In the genomic region with DNA sequence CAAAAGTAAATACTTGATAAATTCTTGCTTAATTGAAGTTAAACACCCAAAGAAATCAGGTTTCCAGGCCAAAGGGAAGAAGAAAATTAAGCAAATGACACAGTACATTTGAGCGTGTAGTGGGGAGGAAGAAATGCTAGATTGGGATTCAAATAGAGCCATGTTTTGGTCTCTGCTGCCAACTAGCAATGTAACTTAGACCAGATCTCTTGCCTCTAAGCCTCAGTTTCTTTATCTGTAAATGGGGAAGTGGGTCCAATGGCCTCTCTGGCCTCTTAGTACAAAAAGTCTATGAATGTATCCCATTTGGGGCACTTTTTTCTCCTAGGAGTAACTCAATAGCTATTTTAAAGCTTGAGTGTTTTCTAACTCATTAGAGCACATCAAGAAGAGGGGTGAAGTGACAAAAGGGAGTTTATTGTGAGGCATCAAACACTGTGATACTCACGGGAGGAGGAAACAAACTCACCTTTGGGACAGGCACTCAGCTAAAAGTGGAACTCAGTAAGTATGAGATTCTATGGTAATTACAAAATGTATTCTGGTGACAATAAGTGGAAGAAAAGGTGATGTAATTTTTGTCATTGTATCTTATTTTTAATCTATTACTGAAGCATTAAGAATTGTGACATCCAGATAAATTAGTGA, we compare ENCODE assay signal across 16 cellular contexts. TPM values are rescaled to one million over a fixed set of nuclear protein-coding genes. Genes with fewer than 3 reads are reported as not detected.
DNase-seq lines count a peak whose midpoint lies in the region; ATAC-seq and TF ChIP-seq lines count a peak whose summit lies in the region.
"Had no signal": no experiment of that assay in that cellular context is flagged by ENCODE, and none has a peak within 500 bp of the region (broad histone marks: within the 10 kb centered on the region; RNA-seq: fewer than 3 reads in every experiment).

No MANE protein-coding gene starts in this region.

- H3K4me1 Mint-ChIP-seq in T-helper 1 cell treated with Interleukin-12 subunit alpha and Interleukin-12 subunit beta and Interleukin-4 antibody, amounts not matched to agents 30 μg/mL and 1 μg/mL, for 36 hours (ENCODE audit: low read depth), result peaks cover 84% of the 10 kb centered on the region
- peaks cover 93% of the 10 kb centered on the region for H3K4me1 Mint-ChIP-seq in activated T-helper 1 cell treated with anti-CD3 and anti-CD28 coated beads, Interleukin-12 subunit alpha, Interleukin-12 subunit beta, Interleukin-2, Interleukin-4 antibody, amounts not matched to agents 30 ng/mL and 10 ng/mL and 1 ng/mL, durations not matched to agents 14 hours and 24 hours and 36 hours (ENCODE audit: low read depth)
- H3K4me1 Mint-ChIP-seq in natural killer cell, result peaks cover 49 to 51% of the 10 kb centered on the region in 2 donors

- DNase-seq in T-helper 1 cell, result no peak
- DNase-seq in activated T-helper 1 cell treated with anti-CD3 and anti-CD28 coated beads, Interleukin-12 subunit alpha, Interleukin-12 subunit beta, Interleukin-2, Interleukin-4 antibody, amounts not matched to agents 30 ng/mL and 10 ng/mL and 1 ng/mL, durations not matched to agents 14 hours and 24 hours and 36 hours (ENCODE audit: low spot score), result no peak
- DNase-seq in natural killer cell, result no peak
- no peak for DNase-seq in stimulated activated CD4-positive, alpha-beta T cell treated with anti-CD3 and anti-CD28 coated beads, Interleukin-1b, Interleukin-23, amount 100 ng/mL, for 48 hours
- DNase-seq: activated effector memory CD4-positive, alpha-beta T cell treated with Interleukin-2 at 50 U/mL for 16 hours; DND-41; esophagus squamous epithelium; left lung; NCI-H1105 treated with DMSO at 0.1 percent for 48 hours; NCI-H510A treated with DMSO at 0.1 percent for 48 hours; nucleus accumbens; RPMI8226 had no signal

- peaks cover 87% of the 10 kb centered on the region for H3K36me3 Mint-ChIP-seq in T-helper 1 cell treated with Interleukin-12 subunit alpha and Interleukin-12 subunit beta and Interleukin-4 antibody, amounts not matched to agents 30 μg/mL and 1 μg/mL, for 36 hours (ENCODE audit: low read depth)
- H3K36me3 Mint-ChIP-seq in activated T-helper 1 cell treated with anti-CD3 and anti-CD28 coated beads, Interleukin-12 subunit alpha, Interleukin-12 subunit beta, Interleukin-2, Interleukin-4 antibody, amounts not matched to agents 30 ng/mL and 10 ng/mL and 1 ng/mL, durations not matched to agents 14 hours and 24 hours and 36 hours (ENCODE audit: low read depth), result peaks cover 89% of the 10 kb centered on the region
- peaks cover 4% of the 10 kb centered on the region for H3K36me3 Mint-ChIP-seq in natural killer cell

- peak; percentile 16 for TF ChIP-seq POLR2A in GM15510 (IDR thresholded peaks at IDR 0.05; ENCODE audit: borderline replicate concordance, extremely low read depth, insufficient read length)

- ATAC-seq in natural killer cell (no peak), GM21515 (IDR thresholded peaks at IDR 0.05; ENCODE audit: unreplicated experiment) (no peak), GM18873 (IDR thresholded peaks at IDR 0.05; ENCODE audit: low FRiP score, unreplicated experiment) (no peak)
- ATAC-seq: left lung had no signal

- peak overlapping the region; percentile 83 for H3K4me3 Mint-ChIP-seq in T-helper 1 cell treated with Interleukin-12 subunit alpha and Interleukin-12 subunit beta and Interleukin-4 antibody, amounts not matched to agents 30 μg/mL and 1 μg/mL, for 36 hours
- peak overlapping the region; percentile 80 for H3K4me3 Mint-ChIP-seq in activated T-helper 1 cell treated with anti-CD3 and anti-CD28 coated beads, Interleukin-12 subunit alpha, Interleukin-12 subunit beta, Interleukin-2, Interleukin-4 antibody, amounts not matched to agents 30 ng/mL and 10 ng/mL and 1 ng/mL, durations not matched to agents 14 hours and 24 hours and 36 hours
- peak overlapping the region; percentile 13 for H3K4me3 Mint-ChIP-seq in natural killer cell

- H3K27me3 Mint-ChIP-seq in T-helper 1 cell treated with Interleukin-12 subunit alpha and Interleukin-12 subunit beta and Interleukin-4 antibody, amounts not matched to agents 30 μg/mL and 1 μg/mL, for 36 hours (ENCODE audit: low read depth), result no peaks in the 10 kb centered on the region
- H3K27me3 Mint-ChIP-seq in activated T-helper 1 cell treated with anti-CD3 and anti-CD28 coated beads, Interleukin-12 subunit alpha, Interleukin-12 subunit beta, Interleukin-2, Interleukin-4 antibody, amounts not matched to agents 30 ng/mL and 10 ng/mL and 1 ng/mL, durations not matched to agents 14 hours and 24 hours and 36 hours (ENCODE audit: insufficient read depth), result no peaks in the 10 kb centered on the region
- no peaks in the 10 kb centered on the region for H3K27me3 Mint-ChIP-seq in natural killer cell (ENCODE audit: low read depth in 2 of 2)

- H3K27ac Mint-ChIP-seq in T-helper 1 cell treated with Interleukin-12 subunit alpha and Interleukin-12 subunit beta and Interleukin-4 antibody, amounts not matched to agents 30 μg/mL and 1 μg/mL, for 36 hours, result peak overlapping the region; percentile 93
- H3K27ac Mint-ChIP-seq in activated T-helper 1 cell treated with anti-CD3 and anti-CD28 coated beads, Interleukin-12 subunit alpha, Interleukin-12 subunit beta, Interleukin-2, Interleukin-4 antibody, amounts not matched to agents 30 ng/mL and 10 ng/mL and 1 ng/mL, durations not matched to agents 14 hours and 24 hours and 36 hours, result peak overlapping the region; percentile 95
- H3K27ac Mint-ChIP-seq in natural killer cell, result peak overlapping the region; percentile 12 to 83

- intact Hi-C loops in activated T-helper 1 cell treated with anti-CD3 and anti-CD28 coated beads, Interleukin-12 subunit alpha, Interleukin-12 subunit beta, Interleukin-2, Interleukin-4 antibody, amounts not matched to agents 30 ng/mL and 10 ng/mL and 1 ng/mL, durations not matched to agents 14 hours and 24 hours and 36 hours (cut with micrococcal nuclease), result loop anchor here (5.0 kb wide), 1 partner anchor 1899 kb away; no protein-coding TSS in a partner anchor
- intact Hi-C loops in natural killer cell (cut with micrococcal nuclease), result no loop called here

- H3K9me3 Mint-ChIP-seq in T-helper 1 cell treated with Interleukin-12 subunit alpha and Interleukin-12 subunit beta and Interleukin-4 antibody, amounts not matched to agents 30 μg/mL and 1 μg/mL, for 36 hours, result no peaks in the 10 kb centered on the region
- H3K9me3 Mint-ChIP-seq in activated T-helper 1 cell treated with anti-CD3 and anti-CD28 coated beads, Interleukin-12 subunit alpha, Interleukin-12 subunit beta, Interleukin-2, Interleukin-4 antibody, amounts not matched to agents 30 ng/mL and 10 ng/mL and 1 ng/mL, durations not matched to agents 14 hours and 24 hours and 36 hours, result no peaks in the 10 kb centered on the region
- no peaks in the 10 kb centered on the region for H3K9me3 Mint-ChIP-seq in natural killer cell

- TF ChIP-seq CTCF in natural killer cell (IDR thresholded peaks at IDR 0.05), result no peak

RNA-seq across cellular contexts. Expression of gene DAD1, which starts 55.8 kb away (rescaled TPM):
- total RNA-seq in activated T-helper 1 cell treated with anti-CD3 and anti-CD28 coated beads, Interleukin-12 subunit alpha, Interleukin-12 subunit beta, Interleukin-2, Interleukin-4 antibody, amounts not matched to agents 30 ng/mL and 10 ng/mL and 1 ng/mL, durations not matched to agents 14 hours and 24 hours and 36 hours, result 228 and 229 TPM in 2 replicates
- total RNA-seq in natural killer cell, result 10 to 100 TPM; 79.5 to 97.9 (median 92.8) TPM

Comparison
In these comparisons a context has a peak if more than half of its experiments do, and no peak if none do; other contexts are left out.
1. H3K4me3 Mint-ChIP-seq: peak in every context shown above with its lines; median percentile 83 in T-helper 1 cell treated with Interleukin-12 subunit alpha and Interleukin-12 subunit beta and Interleukin-4 antibody, amounts not matched to agents 30 μg/mL and 1 μg/mL, for 36 hours; 80 in activated T-helper 1 cell treated with anti-CD3 and anti-CD28 coated beads, Interleukin-12 subunit alpha, Interleukin-12 subunit beta, Interleukin-2, Interleukin-4 antibody, amounts not matched to agents 30 ng/mL and 10 ng/mL and 1 ng/mL, durations not matched to agents 14 hours and 24 hours and 36 hours; 13 in natural killer cell.